In the genomic region with DNA sequence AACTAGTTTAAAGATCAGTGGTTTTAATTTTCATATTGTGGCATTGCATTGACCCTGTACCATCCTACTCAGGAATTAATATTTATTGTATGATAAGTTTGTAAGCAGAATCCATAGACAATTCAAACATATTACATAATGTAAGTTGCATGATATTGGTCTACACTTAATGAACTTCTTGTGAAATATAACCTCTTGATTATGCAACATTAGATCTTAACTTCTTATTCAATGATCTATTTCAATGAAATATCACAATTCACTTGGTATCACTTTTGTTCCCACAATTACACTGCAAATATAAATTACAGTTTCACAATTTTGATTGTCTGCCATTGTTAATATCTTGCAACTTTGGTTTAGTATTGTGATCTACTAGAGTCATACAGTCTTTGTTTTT, we compare ENCODE assay signal across 1 cellular context.
TF ChIP-seq lines count a peak whose summit lies in the region.

No MANE protein-coding gene starts in this region.

TF ChIP-seq in A549, 52 proteins besides CTCF, POLR2A, EP300 and RAD21 (continued from another document):
- TF ChIP-seq, protein P1, sequence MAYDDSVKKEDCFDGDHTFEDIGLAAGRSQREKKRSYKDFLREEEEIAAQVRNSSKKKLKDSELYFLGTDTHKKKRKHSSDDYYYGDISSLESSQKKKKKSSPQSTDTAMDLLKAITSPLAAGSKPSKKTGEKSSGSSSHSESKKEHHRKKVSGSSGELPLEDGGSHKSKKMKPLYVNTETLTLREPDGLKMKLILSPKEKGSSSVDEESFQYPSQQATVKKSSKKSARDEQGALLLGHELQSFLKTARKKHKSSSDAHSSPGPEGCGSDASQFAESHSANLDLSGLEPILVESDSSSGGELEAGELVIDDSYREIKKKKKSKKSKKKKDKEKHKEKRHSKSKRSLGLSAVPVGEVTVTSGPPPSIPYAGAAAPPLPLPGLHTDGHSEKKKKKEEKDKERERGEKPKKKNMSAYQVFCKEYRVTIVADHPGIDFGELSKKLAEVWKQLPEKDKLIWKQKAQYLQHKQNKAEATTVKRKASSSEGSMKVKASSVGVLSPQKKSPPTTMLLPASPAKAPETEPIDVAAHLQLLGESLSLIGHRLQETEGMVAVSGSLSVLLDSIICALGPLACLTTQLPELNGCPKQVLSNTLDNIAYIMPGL (CRISPR knock-in tag; IDR thresholded peaks at IDR 0.05; ENCODE audit: borderline replicate concordance) = no peak
- TF ChIP-seq CHD4 (IDR thresholded peaks at IDR 0.05; ENCODE audit: borderline replicate concordance) (no peak), TFCP2L1 (CRISPR knock-in tag; IDR thresholded peaks at IDR 0.05) (no peak), HDAC2 (IDR thresholded peaks at IDR 0.05) (no peak), EHMT2 (IDR thresholded peaks at IDR 0.05; ENCODE audit: low read depth) (no peak), NPAS2 (CRISPR knock-in tag; IDR thresholded peaks at IDR 0.05; ENCODE audit: borderline replicate concordance) (no peak)
